Comparison of ENCODE assay signal across 17 cellular contexts in the genomic region with DNA sequence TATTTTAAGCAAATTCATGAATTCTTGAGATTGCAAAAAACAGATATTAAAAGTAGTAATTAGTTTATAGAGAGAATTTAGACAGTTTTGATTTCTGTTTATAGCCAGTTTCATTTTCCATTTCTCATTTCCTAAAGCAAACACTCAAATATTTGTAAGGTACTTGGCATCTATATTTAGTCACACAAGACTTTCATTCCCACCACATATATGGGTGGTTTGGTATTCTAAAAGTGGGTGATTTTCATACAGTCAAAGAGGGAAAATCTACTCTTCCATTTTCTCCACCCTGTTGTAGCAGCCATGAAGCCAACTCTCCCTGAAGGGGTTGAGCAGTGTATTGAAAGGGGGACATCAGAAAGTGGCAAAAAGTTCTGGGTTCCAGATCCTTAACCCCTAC.
DNase-seq lines count a peak whose midpoint lies in the region; ATAC-seq and TF ChIP-seq lines count a peak whose summit lies in the region.
"Had no signal": no experiment of that assay in that cellular context is flagged by ENCODE, and none has a peak within 500 bp of the region (broad histone marks: within the 10 kb centered on the region; RNA-seq: fewer than 3 reads in every experiment).

No MANE protein-coding gene starts in this region.

- no peaks in the 10 kb centered on the region for H3K36me3 ChIP-seq in tibial artery
- no peaks in the 10 kb centered on the region for H3K36me3 ChIP-seq in breast epithelium
- H3K36me3 ChIP-seq: spleen had no signal

- peak; percentile 44 for ATAC-seq in GM21423 (IDR thresholded peaks at IDR 0.05; ENCODE audit: unreplicated experiment)
- peak; percentile 78 for ATAC-seq in HG03432 (IDR thresholded peaks at IDR 0.05; ENCODE audit: unreplicated experiment)
- ATAC-seq: effector memory CD8-positive, alpha-beta T cell; left ventricle myocardium superior; T-cell had no signal

- H3K27ac ChIP-seq in tibial artery, result no peak overlapping the region
- no peak overlapping the region for H3K27ac ChIP-seq in breast epithelium
- H3K27ac ChIP-seq: spleen had no signal

- H3K9me3 ChIP-seq in tibial artery, result no peaks in the 10 kb centered on the region
- no peaks in the 10 kb centered on the region for H3K9me3 ChIP-seq in breast epithelium
- H3K9me3 ChIP-seq: spleen had no signal

- TF ChIP-seq CTCF in tibial artery (IDR thresholded peaks at IDR 0.05) (no peak), breast epithelium (IDR thresholded peaks at IDR 0.05) (no peak)

- DNase-seq in stimulated activated CD4-positive, alpha-beta T cell treated with anti-CD3 and anti-CD28 coated beads, Interleukin-4, amount 100 ng/mL, for 24 hours, result peak; percentile 14
- no peak for DNase-seq in stimulated activated CD4-positive, alpha-beta T cell treated with anti-CD3 and anti-CD28 coated beads, Interleukin-4, amount 100 ng/mL, for 1 hour
- no peak for DNase-seq in dermis blood vessel endothelial cell
- DNase-seq in tibial artery, result no peak
- DNase-seq in breast epithelium (ENCODE audit: low spot score in 2 of 2), result no peak
- no peak for DNase-seq in NCI-H446 (lab: John Stamatoyannopoulos, UW)
- DNase-seq: activated CD4-positive, alpha-beta T cell treated with anti-CD3 and anti-CD28 coated beads for 4 hours; activated effector memory CD4-positive, alpha-beta T cell treated with anti-CD3 and anti-CD28 coated beads, Interleukin-2, amount 50 U/mL, for 16 hours; effector memory CD8-positive, alpha-beta T cell; H7; left ventricle myocardium superior; NCI-H2081; NCI-H774; spleen; T-cell had no signal

- H3K4me3 ChIP-seq in tibial artery (no peak overlapping the region), breast epithelium (no peak overlapping the region)
- H3K4me3 ChIP-seq: spleen had no signal

- H3K27me3 ChIP-seq in tibial artery (no peaks in the 10 kb centered on the region), breast epithelium (no peaks in the 10 kb centered on the region)
- H3K27me3 ChIP-seq: spleen had no signal

- TF ChIP-seq POLR2A in breast epithelium (IDR thresholded peaks at IDR 0.05), result no peak

- H3K4me1 ChIP-seq in tibial artery (peaks cover 0 to 24% (median 11%) of the 10 kb centered on the region in 4 donors), breast epithelium (no peaks in the 10 kb centered on the region)

- intact Hi-C loops in tibial artery (cut with DNase I; ENCODE audit: low total_unique reads) (no loop called here), breast epithelium (cut with DNase I; ENCODE audit: low total_unique reads) (no loop called here)
